ENCODE assay signal across 8 cellular contexts in the genomic region with DNA sequence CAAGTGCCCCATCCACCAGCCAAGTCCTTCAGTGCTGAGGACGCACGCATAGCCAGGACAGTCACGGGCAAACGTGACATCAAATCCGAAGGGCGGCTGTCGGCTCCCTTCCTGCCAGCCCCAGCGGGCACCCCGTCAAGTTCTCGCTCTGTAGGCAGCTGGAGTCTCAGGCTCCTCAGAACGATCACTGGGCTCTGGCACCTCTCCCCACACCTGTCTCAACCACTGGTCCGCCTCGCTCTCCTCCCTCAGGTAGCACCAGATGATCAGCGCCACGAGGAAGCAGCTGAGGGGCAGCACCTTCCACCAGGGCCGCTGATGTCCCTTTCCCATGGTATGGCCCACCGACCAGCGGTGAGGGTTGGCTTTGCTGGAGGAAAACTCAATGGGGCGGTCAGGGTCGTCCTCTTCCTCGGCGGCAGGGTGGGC. TPM values are rescaled to one million over a fixed set of nuclear protein-coding genes. Genes with fewer than 3 reads are reported as not detected.
DNase-seq lines count a peak whose midpoint lies in the region; ATAC-seq and TF ChIP-seq lines count a peak whose summit lies in the region.
"Had no signal": no experiment of that assay in that cellular context is flagged by ENCODE, and none has a peak within 500 bp of the region (broad histone marks: within the 10 kb centered on the region; RNA-seq: fewer than 3 reads in every experiment).

No MANE protein-coding gene starts in this region.

- H3K9me3 ChIP-seq in testis = no peaks in the 10 kb centered on the region

- ATAC-seq in GM18519 (IDR thresholded peaks at IDR 0.05; ENCODE audit: low FRiP score, unreplicated experiment) (peak; percentile 3), HG02973 (IDR thresholded peaks at IDR 0.05; ENCODE audit: unreplicated experiment) (peak; percentile 10)

- peak overlapping the region; percentile 2 to 60 for H3K27ac ChIP-seq in testis

- H3K4me1 ChIP-seq in testis = peaks cover 15% of the 10 kb centered on the region

- H3K27me3 Mint-ChIP-seq in activated T-helper 2 cell treated with anti-CD3 and anti-CD28 coated beads, Interferon-gamma antibody, Interleukin-2, Interleukin-4, amounts not matched to agents 10 μg/mL and 5 μg/mL and 100 μg/mL, durations not matched to agents 14 hours and 24 hours and 36 hours (ENCODE audit: low read depth) = no peaks in the 10 kb centered on the region

- H3K4me3 Mint-ChIP-seq in activated T-helper 2 cell treated with anti-CD3 and anti-CD28 coated beads, Interferon-gamma antibody, Interleukin-2, Interleukin-4, amounts not matched to agents 10 μg/mL and 5 μg/mL and 100 μg/mL, durations not matched to agents 14 hours and 24 hours and 36 hours (ENCODE audit: low read depth) = peak overlapping the region; percentile 87

- H3K27ac Mint-ChIP-seq in activated T-helper 2 cell treated with anti-CD3 and anti-CD28 coated beads, Interferon-gamma antibody, Interleukin-2, Interleukin-4, amounts not matched to agents 10 μg/mL and 5 μg/mL and 100 μg/mL, durations not matched to agents 14 hours and 24 hours and 36 hours = peak overlapping the region; percentile 98

- intact Hi-C loops in activated T-helper 2 cell treated with anti-CD3 and anti-CD28 coated beads, Interferon-gamma antibody, Interleukin-2, Interleukin-4, amounts not matched to agents 10 μg/mL and 5 μg/mL and 100 μg/mL, durations not matched to agents 14 hours and 24 hours and 36 hours (cut with micrococcal nuclease) = loop anchor here (1.0 to 10.0 kb wide), 7 partner anchors 55 to 893 kb away; a partner anchor contains a TSS
- intact Hi-C loops in testis (cut with DNase I; ENCODE audit: low total_unique reads) = no loop called here

- no peaks in the 10 kb centered on the region for H3K27me3 ChIP-seq in kidney epithelial cell (ENCODE audit: control insufficient read depth, insufficient read depth, low read length)
- H3K27me3 ChIP-seq in testis = no peaks in the 10 kb centered on the region

- no peaks in the 10 kb centered on the region for H3K9me3 Mint-ChIP-seq in activated T-helper 2 cell treated with anti-CD3 and anti-CD28 coated beads, Interferon-gamma antibody, Interleukin-2, Interleukin-4, amounts not matched to agents 10 μg/mL and 5 μg/mL and 100 μg/mL, durations not matched to agents 14 hours and 24 hours and 36 hours

- 2 to 4% methylated on average over 10 to 22 of the region's 22 CpGs for WGBS in testis, 2 donors

- TF ChIP-seq POLR2A in testis (IDR thresholded peaks at IDR 0.05) = no peak

- DNase-seq in activated T-helper 2 cell treated with anti-CD3 and anti-CD28 coated beads, Interferon-gamma antibody, Interleukin-2, Interleukin-4, amounts not matched to agents 10 μg/mL and 5 μg/mL and 100 μg/mL, durations not matched to agents 14 hours and 24 hours and 36 hours (ENCODE audit: low spot score) = peak; percentile 16
- no peak for DNase-seq in kidney epithelial cell (ENCODE audit: low read depth)
- no peak for DNase-seq in testis
- DNase-seq in SW480 (ENCODE audit: low spot score) = no peak
- DNase-seq in HUDEP-2 (lab: John Stamatoyannopoulos, UW; ENCODE audit: unreplicated experiment in 76 of 76) = no peak

- H3K4me1 Mint-ChIP-seq in activated T-helper 2 cell treated with anti-CD3 and anti-CD28 coated beads, Interferon-gamma antibody, Interleukin-2, Interleukin-4, amounts not matched to agents 10 μg/mL and 5 μg/mL and 100 μg/mL, durations not matched to agents 14 hours and 24 hours and 36 hours (ENCODE audit: low read depth) = peaks cover 4% of the 10 kb centered on the region

- H3K4me3 ChIP-seq in kidney epithelial cell (ENCODE audit: low read depth, low read length) (peak overlapping the region; percentile 86), testis (peak overlapping the region; percentile 88 to 95)

- H3K36me3 ChIP-seq in kidney epithelial cell (ENCODE audit: control insufficient read depth, insufficient read depth, low read length) = no peaks in the 10 kb centered on the region
- H3K36me3 ChIP-seq in testis (ENCODE audit: low read depth, missing control alignments) = no peaks in the 10 kb centered on the region

- peaks cover 22% of the 10 kb centered on the region for H3K36me3 Mint-ChIP-seq in activated T-helper 2 cell treated with anti-CD3 and anti-CD28 coated beads, Interferon-gamma antibody, Interleukin-2, Interleukin-4, amounts not matched to agents 10 μg/mL and 5 μg/mL and 100 μg/mL, durations not matched to agents 14 hours and 24 hours and 36 hours (ENCODE audit: low read depth)

- TF ChIP-seq CTCF in kidney epithelial cell (IDR thresholded peaks at IDR 0.05; ENCODE audit: insufficient read depth, low read length, poor library complexity, severe bottlenecking) = no peak
- no peak for TF ChIP-seq CTCF in testis (IDR thresholded peaks at IDR 0.05)

RNA-seq across cellular contexts. Expression of a gene that starts 0.4 kb away (rescaled TPM):
- total RNA-seq in activated T-helper 2 cell treated with anti-CD3 and anti-CD28 coated beads, Interferon-gamma antibody, Interleukin-2, Interleukin-4, amounts not matched to agents 10 μg/mL and 5 μg/mL and 100 μg/mL, durations not matched to agents 14 hours and 24 hours and 36 hours = 17.8 and 21.3 TPM in 2 replicates
- total RNA-seq in kidney epithelial cell (25.2 and 26.6 TPM in 2 replicates), testis (10 to 100 TPM; 22.8 to 27.7 TPM)
- polyA plus RNA-seq in testis (ENCODE audit: insufficient read depth, low read depth, low replicate concordance) = 17.5 TPM

RNA-seq across cellular contexts. Expression of a gene that starts 5.6 kb away (rescaled TPM):
- 36.3 and 44.6 TPM in 2 replicates for total RNA-seq in activated T-helper 2 cell treated with anti-CD3 and anti-CD28 coated beads, Interferon-gamma antibody, Interleukin-2, Interleukin-4, amounts not matched to agents 10 μg/mL and 5 μg/mL and 100 μg/mL, durations not matched to agents 14 hours and 24 hours and 36 hours
- total RNA-seq in kidney epithelial cell = 9.8 and 19.3 TPM in 2 replicates
- 10 to 100 TPM; 49.2 to 49.9 TPM for total RNA-seq in testis
- 23.7 TPM for polyA plus RNA-seq in testis (ENCODE audit: insufficient read depth, low read depth, low replicate concordance)

RNA-seq across cellular contexts. Expression of a gene that starts 10.8 kb away (rescaled TPM):
- not detected in 2 replicates for total RNA-seq in activated T-helper 2 cell treated with anti-CD3 and anti-CD28 coated beads, Interferon-gamma antibody, Interleukin-2, Interleukin-4, amounts not matched to agents 10 μg/mL and 5 μg/mL and 100 μg/mL, durations not matched to agents 14 hours and 24 hours and 36 hours
- total RNA-seq in kidney epithelial cell = not detected in 2 replicates
- total RNA-seq in testis = under 1 TPM; 0.31 to 0.71 TPM
- polyA plus RNA-seq in testis (ENCODE audit: insufficient read depth, low read depth, low replicate concordance) = not detected
- total RNA-seq: temporal lobe had no signal

RNA-seq across cellular contexts. Expression of a gene that starts 24.2 kb away (rescaled TPM):
- 0.80 and 1.2 TPM in 2 replicates for total RNA-seq in activated T-helper 2 cell treated with anti-CD3 and anti-CD28 coated beads, Interferon-gamma antibody, Interleukin-2, Interleukin-4, amounts not matched to agents 10 μg/mL and 5 μg/mL and 100 μg/mL, durations not matched to agents 14 hours and 24 hours and 36 hours
- total RNA-seq in kidney epithelial cell = 0.08 and 0.14 TPM in 2 replicates
- total RNA-seq in testis = 10 to 100 TPM in 1 of 2 donors, 1 to 10 TPM in 1; 7.6 to 18.0 TPM
- polyA plus RNA-seq in testis (ENCODE audit: insufficient read depth, low read depth, low replicate concordance) = 14.8 TPM

RNA-seq across cellular contexts. Expression of a gene that starts 54.7 kb away (rescaled TPM):
- 52.2 and 54.3 TPM in 2 replicates for total RNA-seq in activated T-helper 2 cell treated with anti-CD3 and anti-CD28 coated beads, Interferon-gamma antibody, Interleukin-2, Interleukin-4, amounts not matched to agents 10 μg/mL and 5 μg/mL and 100 μg/mL, durations not matched to agents 14 hours and 24 hours and 36 hours
- 116 and 186 TPM in 2 replicates for total RNA-seq in kidney epithelial cell
- 100 to 1,000 TPM; 152 to 160 TPM for total RNA-seq in testis
- polyA plus RNA-seq in testis (ENCODE audit: insufficient read depth, low read depth, low replicate concordance) = 79.6 TPM
